Comparison of ENCODE assay signal across 2 cellular contexts in the genomic region with DNA sequence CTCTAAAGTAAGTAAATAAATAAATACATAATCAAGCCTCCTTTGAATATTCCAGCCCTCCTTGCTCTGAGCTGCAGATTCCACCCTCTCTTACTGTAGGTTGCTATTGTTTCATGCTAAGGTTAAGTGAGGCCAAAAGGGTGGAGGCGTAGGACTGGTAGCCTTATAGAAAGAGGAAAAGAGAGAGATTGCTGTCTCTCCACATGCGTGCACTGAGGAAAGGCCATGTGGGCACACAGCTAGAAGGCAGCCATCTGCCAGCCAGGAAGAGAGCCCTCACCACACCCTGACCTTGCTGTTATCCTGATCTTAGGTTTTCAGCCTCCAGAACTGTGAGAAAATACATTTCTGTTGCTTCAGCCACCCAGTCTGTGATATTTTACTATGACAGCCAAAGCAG.
TF ChIP-seq lines count a peak whose summit lies in the region.

No MANE protein-coding gene starts in this region.

TF ChIP-seq in A549, 52 proteins besides CTCF, POLR2A, EP300 and RAD21 (continued from another document):
- no peak for TF ChIP-seq HOXA7 (CRISPR knock-in tag; IDR thresholded peaks at IDR 0.05)
- no peak for TF ChIP-seq FOXS1 (CRISPR knock-in tag; IDR thresholded peaks at IDR 0.05)
- TF ChIP-seq BCL3 (IDR thresholded peaks at IDR 0.05) = no peak
- no peak for TF ChIP-seq ATOH8 (CRISPR knock-in tag; IDR thresholded peaks at IDR 0.05; ENCODE audit: low read depth)
- no peak for TF ChIP-seq ZFP36 (IDR thresholded peaks at IDR 0.05; ENCODE audit: borderline replicate concordance, partially characterized antibody)
- no peak for TF ChIP-seq RNF2 (IDR thresholded peaks at IDR 0.05; ENCODE audit: borderline replicate concordance, low read depth)
- TF ChIP-seq JUNB (IDR thresholded peaks at IDR 0.05) = no peak
- TF ChIP-seq ZSCAN20 (CRISPR knock-in tag; IDR thresholded peaks at IDR 0.05) = no peak
- no peak for TF ChIP-seq BHLHE40 (IDR thresholded peaks at IDR 0.05; ENCODE audit: low read depth, low read length)
- TF ChIP-seq SMC3 (IDR thresholded peaks at IDR 0.05) = no peak

TF ChIP-seq in HepG2, 621 proteins besides CTCF, POLR2A, EP300 and RAD21 (continued from another document):
- TF ChIP-seq, protein P1, sequence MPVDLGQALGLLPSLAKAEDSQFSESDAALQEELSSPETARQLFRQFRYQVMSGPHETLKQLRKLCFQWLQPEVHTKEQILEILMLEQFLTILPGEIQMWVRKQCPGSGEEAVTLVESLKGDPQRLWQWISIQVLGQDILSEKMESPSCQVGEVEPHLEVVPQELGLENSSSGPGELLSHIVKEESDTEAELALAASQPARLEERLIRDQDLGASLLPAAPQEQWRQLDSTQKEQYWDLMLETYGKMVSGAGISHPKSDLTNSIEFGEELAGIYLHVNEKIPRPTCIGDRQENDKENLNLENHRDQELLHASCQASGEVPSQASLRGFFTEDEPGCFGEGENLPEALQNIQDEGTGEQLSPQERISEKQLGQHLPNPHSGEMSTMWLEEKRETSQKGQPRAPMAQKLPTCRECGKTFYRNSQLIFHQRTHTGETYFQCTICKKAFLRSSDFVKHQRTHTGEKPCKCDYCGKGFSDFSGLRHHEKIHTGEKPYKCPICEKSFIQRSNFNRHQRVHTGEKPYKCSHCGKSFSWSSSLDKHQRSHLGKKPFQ (CRISPR knock-in tag; IDR thresholded peaks at IDR 0.05; ENCODE audit: insufficient replicate concordance) = no peak
- TF ChIP-seq STAT5B (CRISPR knock-in tag; IDR thresholded peaks at IDR 0.05) = no peak
- no peak for TF ChIP-seq ZNF496 (CRISPR knock-in tag; IDR thresholded peaks at IDR 0.05; ENCODE audit: insufficient replicate concordance)
